ENCODE assay signal across 8 cellular contexts in the genomic region with DNA sequence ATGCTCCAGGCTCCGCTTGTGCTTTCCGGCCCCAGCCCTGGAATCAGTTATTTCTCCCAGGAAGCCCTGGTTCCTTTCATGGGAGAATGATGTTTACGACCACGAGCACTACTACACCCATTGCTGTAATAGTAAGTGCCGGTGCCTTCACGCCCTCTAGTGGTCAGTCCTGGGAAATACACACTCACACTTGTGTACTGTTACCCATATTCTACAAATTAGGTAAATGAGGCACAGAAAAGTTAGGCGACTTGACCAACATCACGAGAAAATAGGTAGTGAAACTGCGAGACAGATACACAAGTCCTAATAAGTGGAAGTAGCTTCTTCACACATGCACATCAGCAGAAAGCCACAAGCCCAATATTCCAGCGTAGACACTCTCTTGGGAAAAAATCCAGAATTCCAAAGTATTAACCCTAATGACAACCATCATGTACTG. TPM values are rescaled to one million over a fixed set of nuclear protein-coding genes. Genes with fewer than 3 reads are reported as not detected.
DNase-seq lines count a peak whose midpoint lies in the region; ATAC-seq and TF ChIP-seq lines count a peak whose summit lies in the region.

No MANE protein-coding gene starts in this region.

- no peak for ATAC-seq in HG03025 (IDR thresholded peaks at IDR 0.05; ENCODE audit: low FRiP score, unreplicated experiment)

- peaks cover 39% of the 10 kb centered on the region for H3K9me3 Mint-ChIP-seq in nephron progenitor cell
- H3K9me3 Mint-ChIP-seq in stimulated activated naive CD8-positive, alpha-beta T cell treated with anti-CD3 and anti-CD28 coated beads, Interleukin-15, Interleukin-2, amounts not matched to agents 100 ng/mL and 50 ng/mL, for 24 hours: no peaks in the 10 kb centered on the region

- DNase-seq in EL (peak; percentile 55), HuH-7.5 (ENCODE audit: low spot score) (peak; percentile 73), activated T-cell treated with anti-CD3 and anti-CD28 coated beads for 48 hours (ENCODE audit: low read depth) (peak; percentile 48), fibroblast of gingiva (ENCODE audit: low read depth) (peak; percentile 44), nephron progenitor cell (peak; percentile 59)

- H3K36me3 Mint-ChIP-seq in nephron progenitor cell (ENCODE audit: low read depth): no peaks in the 10 kb centered on the region
- no peaks in the 10 kb centered on the region for H3K36me3 Mint-ChIP-seq in stimulated activated naive CD8-positive, alpha-beta T cell treated with anti-CD3 and anti-CD28 coated beads, Interleukin-15, Interleukin-2, amounts not matched to agents 100 ng/mL and 50 ng/mL, for 24 hours (ENCODE audit: low read depth)

- no peak overlapping the region for H3K27ac Mint-ChIP-seq in nephron progenitor cell
- no peak overlapping the region for H3K27ac Mint-ChIP-seq in stimulated activated naive CD8-positive, alpha-beta T cell treated with anti-CD3 and anti-CD28 coated beads, Interleukin-15, Interleukin-2, amounts not matched to agents 100 ng/mL and 50 ng/mL, for 24 hours

- no peaks in the 10 kb centered on the region for H3K4me1 Mint-ChIP-seq in nephron progenitor cell
- H3K4me1 Mint-ChIP-seq in stimulated activated naive CD8-positive, alpha-beta T cell treated with anti-CD3 and anti-CD28 coated beads, Interleukin-15, Interleukin-2, amounts not matched to agents 100 ng/mL and 50 ng/mL, for 24 hours (ENCODE audit: low read depth): peaks cover 10% of the 10 kb centered on the region

- no peak overlapping the region for H3K4me3 Mint-ChIP-seq in nephron progenitor cell
- H3K4me3 Mint-ChIP-seq in stimulated activated naive CD8-positive, alpha-beta T cell treated with anti-CD3 and anti-CD28 coated beads, Interleukin-15, Interleukin-2, amounts not matched to agents 100 ng/mL and 50 ng/mL, for 24 hours: peak overlapping the region; percentile 11

- peaks cover 15% of the 10 kb centered on the region for H3K27me3 Mint-ChIP-seq in nephron progenitor cell (ENCODE audit: low read depth, poor library complexity)
- H3K27me3 Mint-ChIP-seq in stimulated activated naive CD8-positive, alpha-beta T cell treated with anti-CD3 and anti-CD28 coated beads, Interleukin-15, Interleukin-2, amounts not matched to agents 100 ng/mL and 50 ng/mL, for 24 hours: peaks cover 29% of the 10 kb centered on the region

- TF ChIP-seq CTCF in nephron progenitor cell (IDR thresholded peaks at IDR 0.05): peak; percentile 73

TF ChIP-seq in PFSK-1, 5 proteins besides CTCF, POLR2A, EP300 and RAD21:
- TF ChIP-seq TAF1 (IDR thresholded peaks at IDR 0.05; ENCODE audit: borderline replicate concordance, insufficient read depth, low read length) (no peak), FOXP2 (optimal IDR thresholded peaks at IDR 0.05; ENCODE audit: borderline replicate concordance, extremely low read depth, extremely low read length, insufficient read depth) (peak; percentile 17)

RNA-seq across cellular contexts. Expression of gene CEACAM21, which starts 21.7 kb away (rescaled TPM):
- not detected for polyA plus RNA-seq in PFSK-1 (2012; ENCODE audit: insufficient read length, low read depth)

RNA-seq across cellular contexts. Expression of gene CEACAM4, which starts 29.3 kb away (rescaled TPM):
- not detected for polyA plus RNA-seq in PFSK-1 (2012; ENCODE audit: insufficient read length, low read depth)
